In genomic region chr5:57741326-57741725, GRCh38 we compare ENCODE assay signal across 1 cellular context.
TF ChIP-seq lines count a peak whose summit lies in the region.

No MANE protein-coding gene starts in this region.

TF ChIP-seq in HCT116, 20 proteins besides CTCF, POLR2A, EP300 and RAD21 (continued from another document):
- TF ChIP-seq ELF1 (IDR thresholded peaks at IDR 0.05; ENCODE audit: borderline replicate concordance, low read depth) = no peak
- TF ChIP-seq EZH2 (IDR thresholded peaks at IDR 0.05) = no peak
- no peak for TF ChIP-seq EGR1 (IDR thresholded peaks at IDR 0.05; ENCODE audit: low read depth)
- TF ChIP-seq MAX (IDR thresholded peaks at IDR 0.05) = no peak
- no peak for TF ChIP-seq SRF (IDR thresholded peaks at IDR 0.05; ENCODE audit: low read depth)
- TF ChIP-seq ZNF274 (IDR thresholded peaks at IDR 0.05; ENCODE audit: low read depth, low read length) = no peak
- TF ChIP-seq ZFX (IDR thresholded peaks at IDR 0.05) = no peak
TF ChIP-seq in HCT116: peak in this region for 0.
